7 cellular contexts compared by ENCODE assay signal in the genomic region with DNA sequence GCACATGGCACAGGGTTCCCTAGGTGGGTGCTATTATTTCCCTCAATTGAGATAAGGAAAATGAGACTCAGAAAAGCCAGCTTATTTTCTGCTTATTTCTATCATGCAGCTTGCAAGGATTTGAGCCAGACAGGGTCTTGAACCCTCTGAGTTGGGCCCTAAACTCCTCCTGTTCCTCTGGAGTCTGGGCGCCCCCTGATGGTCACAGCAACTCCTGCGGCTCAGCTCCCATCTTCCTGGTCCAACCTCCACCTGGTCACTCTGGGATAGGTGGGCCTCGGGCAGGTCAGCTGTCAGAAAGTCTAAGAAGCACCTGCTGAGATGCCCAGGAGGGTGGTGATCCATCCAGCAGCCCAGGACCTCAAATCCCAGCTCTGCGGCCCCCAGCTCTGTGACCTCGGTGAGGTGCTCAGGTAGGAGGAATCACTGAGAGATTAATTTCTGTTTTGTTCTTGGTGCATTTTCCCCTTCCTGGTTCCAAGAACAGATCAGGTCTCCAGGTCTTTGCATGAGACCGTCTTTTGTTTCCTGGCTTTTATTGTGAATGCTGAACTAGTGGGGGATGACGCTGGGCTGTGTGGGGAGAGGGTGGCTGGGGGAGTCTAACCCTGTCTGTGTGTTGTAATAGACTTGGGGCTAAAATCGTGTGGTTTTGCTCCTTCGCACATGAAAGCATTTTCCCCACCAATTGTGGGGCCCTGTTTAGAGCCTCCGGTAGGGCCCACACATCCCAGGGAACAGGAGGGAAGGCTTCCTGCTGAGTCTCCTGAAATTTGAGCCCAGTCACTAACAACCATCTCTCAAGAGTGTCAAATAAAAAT. TPM values are rescaled to one million over a fixed set of nuclear protein-coding genes. Genes with fewer than 3 reads are reported as not detected.
DNase-seq lines count a peak whose midpoint lies in the region; ATAC-seq, FAIRE-seq and TF ChIP-seq lines count a peak whose summit lies in the region.

No MANE protein-coding gene starts in this region.

- TF ChIP-seq CTCF in PC-9 (conservative IDR thresholded peaks at IDR 0.05) (peak; percentile 84), epithelial cell of esophagus (IDR thresholded peaks at IDR 0.05; ENCODE audit: insufficient read depth, low read depth, low read length, missing control alignments) (peak; percentile 75)

- FAIRE-seq in small intestine (lab: Jason Lieb, UNC): no peak

- H3K36me3 ChIP-seq in PC-9 (ENCODE audit: low read depth) (no peaks in the 10 kb centered on the region), small intestine (ENCODE audit: control insufficient read depth in 2 of 2, insufficient read depth in 2 of 2, low read length in 2 of 2) (no peaks in the 10 kb centered on the region)

- intact Hi-C loops in PC-9 (cut with micrococcal nuclease; ENCODE audit: unreplicated experiment): loop anchor here (1.0 to 2.0 kb wide), 3 partner anchors 82 to 404 kb away; no protein-coding TSS in a partner anchor

- H3K27ac ChIP-seq in PC-9 (no peak overlapping the region), small intestine (ENCODE audit: low read depth in 1 of 2, low read length in 1 of 2) (no peak overlapping the region)

- POLR2A ChIA-PET in PC-9 (lab: Charles Lee; ENCODE audit: unreplicated experiment): interaction anchor here (0.7 kb wide), 1 partner anchor 155 kb away, joined by 13 read pairs; no protein-coding TSS in a partner anchor

- H3K79me2 ChIP-seq in PC-9 (ENCODE audit: low read depth): no peaks in the 10 kb centered on the region

- H3K4me2 ChIP-seq in PC-9: no peak overlapping the region; the same call in 1 of the 2 replicates

- 25 to 36% (median 33%) methylated on average over 10 of the region's 10 CpGs for WGBS in small intestine, 3 donors

- H3K9me3 ChIP-seq in PC-9 (ENCODE audit: insufficient read depth, low read depth) (no peaks in the 10 kb centered on the region), small intestine (ENCODE audit: control insufficient read depth, low read depth) (no peaks in the 10 kb centered on the region)

- no peaks in the 10 kb centered on the region for H4K20me1 ChIP-seq in PC-9 (ENCODE audit: insufficient read depth)

- in situ Hi-C loops in G401 (cut with HindIII; ENCODE audit: low sequenced_read_pairs): no loop called here
- in situ Hi-C loops in KBM-7 (cut with MboI; ENCODE audit: low pct_unique_long_range_greater_than_20kb, low sequenced_read_pairs): no loop called here

- no peaks in the 10 kb centered on the region for H3K4me1 ChIP-seq in PC-9 (replicated peaks; ENCODE audit: insufficient read depth)
- H3K4me1 ChIP-seq in small intestine (ENCODE audit: control insufficient read depth in 2 of 2, insufficient read depth in 1 of 2, low read depth in 1 of 2, low read length in 1 of 2): no peaks in the 10 kb centered on the region

- BruUV-seq in PC-9 (replicated peaks; lab: Mats Ljungman, UMichigan): no TSS peak

- H2AFZ ChIP-seq in PC-9: no peak overlapping the region

- H3K27me3 ChIP-seq in PC-9 (ENCODE audit: insufficient read depth, low read depth): no peaks in the 10 kb centered on the region
- peaks cover 0 to 3% of the 10 kb centered on the region in 2 donors for H3K27me3 ChIP-seq in small intestine (ENCODE audit: control insufficient read depth in 2 of 2, insufficient read depth in 2 of 2, low read length in 2 of 2)

- CTCF ChIA-PET in PC-9 (lab: Charles Lee): interaction anchor here (0.5 to 1.6 kb wide), 7 partner anchors 36 to 425 kb away, joined by 3 to 15 read pairs (median 5); no protein-coding TSS in a partner anchor

- H3K9me2 ChIP-seq in PC-9 (ENCODE audit: insufficient read depth): no peaks in the 10 kb centered on the region

- peak; percentile 16 for DNase-seq in G401 (ENCODE audit: low spot score)
- peak; percentile 52 for DNase-seq in KBM-7
- peak in 1 of 2 experiments; percentile 67 for DNase-seq in PC-9
- DNase-seq in epithelial cell of esophagus (ENCODE audit: low read depth): peak; percentile 45
- DNase-seq in small intestine: peak; percentile 10
- no peak for DNase-seq in hepatic stellate cell (ENCODE audit: low spot score)

- H3K4me3 ChIP-seq in PC-9: no peak overlapping the region
- no peak overlapping the region for H3K4me3 ChIP-seq in epithelial cell of esophagus (ENCODE audit: low read length)
- no peak overlapping the region for H3K4me3 ChIP-seq in small intestine (ENCODE audit: low read depth in 1 of 2, low read length in 2 of 2)

- no peak for ATAC-seq in esophagus mucosa

- H3F3A ChIP-seq in PC-9 (ENCODE audit: insufficient read depth, low read depth): 0 out of 2 replicates have a peak, but pooled peaks cover 3% of the 10 kb centered on the region

RNA-seq across cellular contexts. Expression of gene TMEM130, which starts 32.8 kb away (rescaled TPM):
- 3.9 and 18.1 TPM in 2 replicates for total RNA-seq in G401 (2014; rRNA removed; shearing (Covaris generic))
- total RNA-seq in PC-9 (2021): 2.1 and 3.8 TPM in 2 replicates
- 1 to 10 TPM in 1 of 3 donors, not detected in 2; 4.0 TPM for polyA plus RNA-seq in small intestine
- not detected for total RNA-seq in esophagus mucosa

RNA-seq across cellular contexts. Expression of gene TRRAP, which starts 41.3 kb away (rescaled TPM):
- 12.2 and 17.3 TPM in 2 replicates for total RNA-seq in G401 (2014; rRNA removed; shearing (Covaris generic))
- total RNA-seq in PC-9 (2021) (46.8 and 55.8 TPM in 2 replicates), esophagus mucosa (17.3 TPM)
- polyA plus RNA-seq in small intestine: 10 to 100 TPM in 1 of 3 donors, 1 to 10 TPM in 2; 5.4 to 11.9 (median 8.3) TPM
